Comparison of ENCODE assay signal across 28 cellular contexts in the genomic region with DNA sequence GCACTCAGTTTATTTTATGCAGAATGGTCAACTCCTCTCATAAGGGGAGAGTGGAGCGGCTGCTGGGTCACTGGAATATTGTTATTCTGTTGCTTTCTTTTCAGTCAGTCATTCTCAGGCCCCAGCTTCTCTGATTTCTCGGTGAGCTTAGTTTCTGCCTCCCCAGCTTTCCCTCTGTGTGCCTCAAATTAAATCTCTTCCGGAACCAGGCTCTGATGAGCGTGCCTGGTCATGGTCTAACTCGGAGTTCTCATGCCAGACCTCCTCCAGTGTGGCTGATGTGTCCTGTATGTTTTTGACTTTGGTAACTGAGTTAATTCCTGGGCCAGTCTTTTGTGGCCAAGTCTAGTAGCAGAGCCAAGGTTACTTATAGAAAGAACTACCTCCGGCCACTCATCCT. TPM values are rescaled to one million over a fixed set of nuclear protein-coding genes. Genes with fewer than 3 reads are reported as not detected.
DNase-seq lines count a peak whose midpoint lies in the region; ATAC-seq and TF ChIP-seq lines count a peak whose summit lies in the region.
"Had no signal": no experiment of that assay in that cellular context is flagged by ENCODE, and none has a peak within 500 bp of the region (broad histone marks: within the 10 kb centered on the region; RNA-seq: fewer than 3 reads in every experiment).

No MANE protein-coding gene starts in this region.

- peak overlapping the region; percentile 21 for H3K27ac Mint-ChIP-seq in type B pancreatic cell
- H3K27ac Mint-ChIP-seq: activated CD8-positive, alpha-beta memory T cell treated with anti-CD3 and anti-CD28 coated beads, Interleukin-2, amount 10 ng/mL, durations not matched to agents 7 days and 5 days; activated naive CD8-positive, alpha-beta T cell treated with anti-CD3 and anti-CD28 coated beads for 36 hours; T-helper 17 cell had no signal

- no peaks in the 10 kb centered on the region for H3K9me3 Mint-ChIP-seq in type B pancreatic cell
- H3K9me3 Mint-ChIP-seq: activated naive CD8-positive, alpha-beta T cell treated with anti-CD3 and anti-CD28 coated beads for 36 hours had no signal

- H3K9me3 ChIP-seq in heart right ventricle = no peaks in the 10 kb centered on the region
- H3K9me3 ChIP-seq: tibial nerve had no signal

- no peak for ATAC-seq in heart right ventricle
- no peak for ATAC-seq in left cardiac atrium
- ATAC-seq in GM18870 (IDR thresholded peaks at IDR 0.05; ENCODE audit: unreplicated experiment) = no peak
- ATAC-seq: activated CD8-positive, alpha-beta memory T cell treated with anti-CD3 and anti-CD28 coated beads, Interleukin-2, amount 10 ng/mL, durations not matched to agents 7 days and 5 days; foreskin keratinocyte; GM12878; stimulated activated naive CD8-positive, alpha-beta T cell treated with anti-CD3 and anti-CD28 coated beads, Interleukin-15, Interleukin-2, amounts not matched to agents 100 U/mL and 50 U/mL, for 24 hours; T-helper 17 cell had no signal

- H3K4me3 ChIP-seq in heart right ventricle = no peak overlapping the region
- H3K4me3 ChIP-seq: GM12878, SK-N-MC, tibial nerve had no signal

- H3K4me1 ChIP-seq in heart right ventricle = peaks cover 0 to 24% (median 7%) of the 10 kb centered on the region in 9 donors

- no peak for DNase-seq in heart right ventricle
- DNase-seq in left cardiac atrium = no peak
- peak; percentile 57 for DNase-seq in left kidney (ENCODE audit: low read depth, low spot score)
- DNase-seq in type B pancreatic cell (ENCODE audit: extremely low spot score, unreplicated experiment) = no peak
- DNase-seq in GM20000 (ENCODE audit: low spot score) = no peak
- DNase-seq: activated CD4-positive, alpha-beta T cell treated with anti-CD3 and anti-CD28 coated beads for 48 hours; activated CD8-positive, alpha-beta memory T cell treated with anti-CD3 and anti-CD28 coated beads, Interleukin-2, amount 10 ng/mL, durations not matched to agents 7 days and 5 days; activated naive CD8-positive, alpha-beta T cell treated with anti-CD3 and anti-CD28 coated beads for 36 hours; cerebellar nuclear complex; COR-L47; DMS79 treated with DMSO at 0.1 percent for 48 hours; effector CD4-positive, alpha-beta T cell; foreskin keratinocyte; hypothalamus; Karpas-422; NCI-H1694; NCI-H526; nucleus accumbens; stimulated activated CD4-positive, alpha-beta T cell treated with anti-CD3 and anti-CD28 coated beads, Interleukin-4, amount 100 ng/mL, for 24 hours; stimulated activated naive CD8-positive, alpha-beta T cell treated with anti-CD3 and anti-CD28 coated beads, Interleukin-15, Interleukin-2, amounts not matched to agents 100 U/mL and 50 U/mL, for 24 hours; T-helper 17 cell had no signal

- peaks cover 3% of the 10 kb centered on the region for H3K27me3 Mint-ChIP-seq in type B pancreatic cell

- H3K27me3 ChIP-seq in heart right ventricle = no peaks in the 10 kb centered on the region
- H3K27me3 ChIP-seq: foreskin keratinocyte, tibial nerve had no signal

- peak overlapping the region in 6 of 10 donors; percentile 1 to 38 (median 29) for H3K27ac ChIP-seq in heart right ventricle
- H3K27ac ChIP-seq: foreskin keratinocyte, SK-N-MC had no signal

- H3K36me3 Mint-ChIP-seq in type B pancreatic cell = no peaks in the 10 kb centered on the region
- H3K36me3 Mint-ChIP-seq: activated CD8-positive, alpha-beta memory T cell treated with anti-CD3 and anti-CD28 coated beads, Interleukin-2, amount 10 ng/mL, durations not matched to agents 7 days and 5 days; activated naive CD8-positive, alpha-beta T cell treated with anti-CD3 and anti-CD28 coated beads for 36 hours had no signal

- no peaks in the 10 kb centered on the region for H3K36me3 ChIP-seq in heart right ventricle
- H3K36me3 ChIP-seq: tibial nerve had no signal

- peaks cover 33% of the 10 kb centered on the region for H3K4me1 Mint-ChIP-seq in type B pancreatic cell (ENCODE audit: unreplicated experiment)

- intact Hi-C loops in heart right ventricle (cut with DNase I) (no loop called here), left cardiac atrium (cut with DNase I) (no loop called here)

- WGBS in heart right ventricle, 2 donors = 62 to 71% methylated on average over 6 of the region's 6 CpGs

- no peak for TF ChIP-seq CTCF in heart right ventricle (IDR thresholded peaks at IDR 0.05)
- TF ChIP-seq CTCF in type B pancreatic cell (conservative IDR thresholded peaks at IDR 0.05) = no peak
- TF ChIP-seq CTCF in GM20000 (IDR thresholded peaks at IDR 0.05; ENCODE audit: extremely low read depth, missing control alignments) = no peak

- no peak overlapping the region for H3K4me3 Mint-ChIP-seq in type B pancreatic cell
- H3K4me3 Mint-ChIP-seq: activated CD8-positive, alpha-beta memory T cell treated with anti-CD3 and anti-CD28 coated beads, Interleukin-2, amount 10 ng/mL, durations not matched to agents 7 days and 5 days; activated naive CD8-positive, alpha-beta T cell treated with anti-CD3 and anti-CD28 coated beads for 36 hours; T-helper 17 cell had no signal

RNA-seq across cellular contexts. Expression of gene STK11IP, which starts 4.9 kb away (rescaled TPM):
- total RNA-seq in heart right ventricle (10 to 100 TPM in 8 of 10 donors, 1 to 10 TPM in 2; 7.2 to 18.2 (median 12.9) TPM), left cardiac atrium (10 to 100 TPM; 12.4 to 14.1 TPM), type B pancreatic cell (ENCODE audit: low replicate concordance) (30.7 and 42.5 TPM in 2 replicates)
- 10 to 100 TPM; 15.4 to 27.4 TPM for polyA plus RNA-seq in heart right ventricle

RNA-seq across cellular contexts. Expression of gene INHA, which starts 20.6 kb away (rescaled TPM):
- total RNA-seq in heart right ventricle (1 to 10 TPM; 1.1 to 4.2 (median 2.5) TPM), left cardiac atrium (10 to 100 TPM in 1 of 2 donors, 1 to 10 TPM in 1; 2.2 to 16.2 TPM), type B pancreatic cell (ENCODE audit: low replicate concordance) (1.2 and 1.3 TPM in 2 replicates)
- 10 to 100 TPM in 1 of 2 donors, 1 to 10 TPM in 1; 4.0 to 22.1 TPM for polyA plus RNA-seq in heart right ventricle
- total RNA-seq: A172; activated CD8-positive, alpha-beta memory T cell treated with anti-CD3 and anti-CD28 coated beads, Interleukin-2, amount 10 ng/mL, durations not matched to agents 7 days and 5 days; activated naive CD8-positive, alpha-beta T cell treated with anti-CD3 and anti-CD28 coated beads for 36 hours; GM12878; HT1080; lung microvascular endothelial cell; T-helper 17 cell had no signal
- polyA plus RNA-seq: GM12878 had no signal

RNA-seq across cellular contexts. Expression of gene OBSL1, which starts 21.4 kb away (rescaled TPM):
- total RNA-seq in heart right ventricle = 100 to 1,000 TPM; 161 to 277 (median 171) TPM
- polyA plus RNA-seq in heart right ventricle = 100 to 1,000 TPM; 108 to 310 TPM
- 100 to 1,000 TPM; 121 to 187 TPM for total RNA-seq in left cardiac atrium
- 118 and 197 TPM in 2 replicates for total RNA-seq in type B pancreatic cell (ENCODE audit: low replicate concordance)

RNA-seq across cellular contexts. Expression of gene SLC4A3, which starts 34.7 kb away (rescaled TPM):
- 100 to 1,000 TPM; 339 to 671 (median 422) TPM for total RNA-seq in heart right ventricle
- 100 to 1,000 TPM; 197 to 341 TPM for polyA plus RNA-seq in heart right ventricle
- total RNA-seq in left cardiac atrium = 100 to 1,000 TPM; 261 to 360 TPM
- total RNA-seq in type B pancreatic cell (ENCODE audit: low replicate concordance) = 8.0 and 15.8 TPM in 2 replicates
- total RNA-seq: activated CD8-positive, alpha-beta memory T cell treated with anti-CD3 and anti-CD28 coated beads, Interleukin-2, amount 10 ng/mL, durations not matched to agents 7 days and 5 days; GM12878 had no signal

RNA-seq across cellular contexts. Expression of gene TMEM198, which starts 48.9 kb away (rescaled TPM):
- total RNA-seq in heart right ventricle = 1 to 10 TPM in 8 of 10 donors, under 1 TPM in 2; 0.59 to 3.5 (median 1.6) TPM
- polyA plus RNA-seq in heart right ventricle = 10 to 100 TPM in 1 of 2 donors, 1 to 10 TPM in 1; 3.0 to 10.7 TPM
- total RNA-seq in left cardiac atrium = 1 to 10 TPM; 3.2 to 4.1 TPM
- total RNA-seq in type B pancreatic cell (ENCODE audit: low replicate concordance) = 7.8 and 9.7 TPM in 2 replicates
- total RNA-seq: lung microvascular endothelial cell had no signal
